ENCODE assay signal across 8 cellular contexts in the genomic region with DNA sequence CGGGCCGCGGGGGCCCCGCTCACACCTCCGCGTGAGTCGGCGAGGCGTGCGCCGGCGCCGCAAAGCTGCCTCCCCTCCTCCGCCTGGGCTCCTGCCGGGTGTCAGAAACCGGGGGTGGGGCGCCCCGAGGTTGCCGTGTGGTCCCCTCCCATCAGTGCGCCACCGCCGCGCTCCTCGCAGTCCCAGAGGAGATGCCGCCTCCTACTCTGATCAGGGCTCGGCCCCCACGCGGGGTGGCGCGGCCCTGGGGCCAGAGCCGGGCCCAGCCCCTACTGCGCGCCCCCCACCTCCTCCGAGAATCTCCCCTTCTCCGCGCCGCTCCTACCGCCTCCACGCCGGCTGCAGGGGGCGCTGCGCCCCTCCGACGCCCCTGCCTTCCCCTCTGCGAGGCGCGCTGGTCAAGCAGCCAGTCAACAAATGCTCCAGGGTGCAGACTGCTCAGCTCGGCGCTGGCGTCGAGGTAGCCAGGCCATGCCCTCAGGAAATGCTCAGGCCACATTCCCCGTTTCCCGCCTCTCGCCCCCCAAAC. TPM values are rescaled to one million over a fixed set of nuclear protein-coding genes. Genes with fewer than 3 reads are reported as not detected.
A peak's percentile ranks its signal among the peaks of the same experiment; 100 is the strongest.
DNase-seq lines count a peak whose midpoint lies in the region; ATAC-seq and TF ChIP-seq lines count a peak whose summit lies in the region.

No MANE protein-coding gene starts in this region.

- H3K27ac Mint-ChIP-seq in Caco-2 (ENCODE audit: unreplicated experiment), result peak overlapping the region; percentile 40

- no peaks in the 10 kb centered on the region for H3K9me3 Mint-ChIP-seq in Caco-2 (ENCODE audit: unreplicated experiment)

- peak overlapping the region; percentile 66 for H3K27ac ChIP-seq in skeletal muscle tissue (ENCODE audit: low read depth, low read length)

- TF ChIP-seq CTCF in Caco-2 (IDR thresholded peaks at IDR 0.05; ENCODE audit: insufficient read depth in 1 of 2, low read depth in 1 of 2, low read length in 1 of 2, severe bottlenecking in 1 of 2, unreplicated experiment in 1 of 2), result no peak
- peak; percentile 44 for TF ChIP-seq CTCF in LNCAP (IDR thresholded peaks at IDR 0.05)
- peak; percentile 42 for TF ChIP-seq CTCF in fibroblast of villous mesenchyme (IDR thresholded peaks at IDR 0.05; ENCODE audit: insufficient read depth, low read depth, low read length)

- BruUV-seq in Caco-2 (replicated peaks; lab: Mats Ljungman, UMichigan), result no TSS peak

- intact Hi-C loops in Caco-2 (cut with micrococcal nuclease; ENCODE audit: unreplicated experiment), result no loop called here

- H3K4me3 Mint-ChIP-seq in Caco-2 (ENCODE audit: unreplicated experiment), result peak overlapping the region; percentile 66

- H3K36me3 ChIP-seq in Caco-2 (ENCODE audit: control insufficient read depth, insufficient read depth, low read length), result no peaks in the 10 kb centered on the region
- no peaks in the 10 kb centered on the region for H3K36me3 ChIP-seq in skeletal muscle tissue (ENCODE audit: control insufficient read depth in 3 of 3, insufficient read depth in 3 of 3, low read length in 3 of 3)

- no peaks in the 10 kb centered on the region for H3K4me1 Mint-ChIP-seq in Caco-2 (ENCODE audit: low read depth, unreplicated experiment)

- H3K36me3 Mint-ChIP-seq in Caco-2 (ENCODE audit: insufficient read depth, unreplicated experiment), result peaks cover 14% of the 10 kb centered on the region

- peak overlapping the region; percentile 29 for H3K4me3 ChIP-seq in Caco-2 (ENCODE audit: low read depth, low read length)
- H3K4me3 ChIP-seq in fibroblast of villous mesenchyme (ENCODE audit: low read depth, low read length), result no peak overlapping the region
- H3K4me3 ChIP-seq in skeletal muscle tissue (ENCODE audit: low read length in 3 of 3), result peak overlapping the region in 1 of 3 donors; percentile 32

- no peak for ATAC-seq in GM21786 (IDR thresholded peaks at IDR 0.05; ENCODE audit: unreplicated experiment)
- ATAC-seq in HG03159 (IDR thresholded peaks at IDR 0.05; ENCODE audit: unreplicated experiment), result no peak
- ATAC-seq in HG02759 (IDR thresholded peaks at IDR 0.05; ENCODE audit: unreplicated experiment), result no peak

- H3K9me3 ChIP-seq in Caco-2 (no peaks in the 10 kb centered on the region), skeletal muscle tissue (ENCODE audit: control insufficient read depth in 3 of 3, low read length in 3 of 3) (no peaks in the 10 kb centered on the region)

- H3K27me3 ChIP-seq in Caco-2 (replicated peaks; ENCODE audit: control insufficient read depth, insufficient read depth, low read length), result no peaks in the 10 kb centered on the region; the same call in 1 of the 2 replicates
- H3K27me3 ChIP-seq in skeletal muscle tissue (ENCODE audit: control insufficient read depth in 3 of 3, insufficient read depth in 3 of 3, low read length in 3 of 3), result peaks cover 4 to 7% (median 5%) of the 10 kb centered on the region in 3 donors

- peaks cover 6% of the 10 kb centered on the region for H3K4me1 ChIP-seq in Caco-2
- H3K4me1 ChIP-seq in skeletal muscle tissue (ENCODE audit: control insufficient read depth in 3 of 3, insufficient read depth in 3 of 3, low read length in 3 of 3), result peaks cover 53 to 62% (median 58%) of the 10 kb centered on the region in 3 donors

- POLR2A ChIA-PET in Caco-2 (lab: Charles Lee), result interaction anchor here (0.6 kb wide), 1 partner anchor 56 kb away, joined by 3 read pairs; no protein-coding TSS in a partner anchor

- CTCF ChIA-PET in Caco-2 (lab: Charles Lee), result interaction anchor here (0.8 to 1.9 kb wide), 3 partner anchors 12 to 78 kb away, joined by 3 to 7 read pairs (median 4); partner anchors contain the start of gene NUDT14

- DNase-seq in Caco-2, result peak in 1 of 2 experiments; percentile 42
- peak; percentile 45 for DNase-seq in activated CD8-positive, alpha-beta memory T cell treated with anti-CD3 and anti-CD28 coated beads, Interleukin-2, amount 50 U/mL, for 4 hours
- no peak for DNase-seq in fibroblast of villous mesenchyme (ENCODE audit: low read depth)

- no peaks in the 10 kb centered on the region for H3K27me3 Mint-ChIP-seq in Caco-2 (ENCODE audit: insufficient read depth, unreplicated experiment)

- H3K9ac ChIP-seq in skeletal muscle tissue (ENCODE audit: low read depth in 1 of 3, low read length in 3 of 3), result no peak overlapping the region

RNA-seq across cellular contexts. Expression of gene JAG2, which starts 0.5 kb away (rescaled TPM):
- total RNA-seq in Caco-2 (2022) (34.5 and 43.0 TPM in 2 replicates), fibroblast of villous mesenchyme (0.86 and 1.9 TPM in 2 replicates), skeletal muscle tissue (33.9 TPM)

RNA-seq across cellular contexts. Expression of gene NUDT14, which starts 12.1 kb away (rescaled TPM):
- total RNA-seq in Caco-2 (2022) (52.7 and 63.4 TPM in 2 replicates), fibroblast of villous mesenchyme (17.7 and 20.0 TPM in 2 replicates), skeletal muscle tissue (17.2 TPM)

Comparison
In these comparisons a context has a peak if more than half of its experiments do, and no peak if none do; other contexts are left out.
1. CTCF ChIP-seq: peak in LNCAP (single experiment) and fibroblast of villous mesenchyme (single experiment); none in Caco-2 (0 of 2).
2. RNA of gene JAG2, which starts 0.5 kb away (total RNA-seq): 34.5 to 43.0 TPM in Caco-2 and 33.9 TPM in skeletal muscle tissue (single experiment); 0.86 to 1.9 TPM in fibroblast of villous mesenchyme; every median in the first group is over 10 times any median in the second.